ENCODE assay signal across 1 cellular context in the genomic region with DNA sequence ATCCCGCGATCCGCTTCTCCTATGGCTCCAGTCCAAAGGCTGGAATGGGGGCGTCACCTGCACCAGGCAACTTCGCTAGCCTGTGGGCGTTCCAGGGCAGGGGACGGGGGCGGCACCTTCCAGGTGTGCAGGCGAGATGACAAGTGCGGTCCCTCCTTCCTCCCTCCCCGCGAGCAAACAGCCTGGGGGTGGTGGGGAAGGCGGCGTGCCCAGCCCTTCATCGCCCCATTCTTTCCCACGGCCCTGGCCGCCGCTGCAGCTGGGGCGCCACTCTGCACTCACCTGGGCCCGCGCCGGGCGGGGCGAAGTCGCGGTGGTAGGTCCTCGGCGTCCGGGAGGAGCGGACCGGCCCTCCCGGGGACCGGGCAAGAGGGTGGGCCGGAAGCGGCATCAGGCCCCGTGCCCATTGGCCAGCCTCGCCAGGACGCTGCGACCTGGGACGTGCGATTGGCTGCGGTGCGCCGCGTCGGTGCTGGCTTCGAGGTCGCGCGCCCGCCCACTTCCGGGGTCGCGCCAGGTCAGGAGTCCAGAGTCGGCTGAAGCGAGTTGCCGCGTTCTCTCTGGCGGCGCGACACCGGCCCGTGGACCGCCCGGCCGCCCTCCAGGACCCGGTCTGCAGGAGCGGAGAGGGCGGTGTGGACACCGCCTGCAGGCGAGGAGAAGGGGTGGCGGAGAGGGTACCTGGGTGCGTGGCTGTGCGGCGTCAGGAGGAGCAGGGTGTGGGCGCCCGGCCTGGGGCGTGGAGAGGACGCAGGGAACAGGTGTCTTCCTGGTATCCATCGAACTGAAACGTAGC.
TF ChIP-seq lines count a peak whose summit lies in the region.

TSS of gene TECPR1 (minus strand) at position 389 of the 796 bp plus-strand sequence. CDS start 6,086 bp downstream, outside the sequence.

TF ChIP-seq in HepG2, 621 proteins besides CTCF, POLR2A, EP300 and RAD21 (continued from another document and continues in another):
- TF ChIP-seq, protein P1, sequence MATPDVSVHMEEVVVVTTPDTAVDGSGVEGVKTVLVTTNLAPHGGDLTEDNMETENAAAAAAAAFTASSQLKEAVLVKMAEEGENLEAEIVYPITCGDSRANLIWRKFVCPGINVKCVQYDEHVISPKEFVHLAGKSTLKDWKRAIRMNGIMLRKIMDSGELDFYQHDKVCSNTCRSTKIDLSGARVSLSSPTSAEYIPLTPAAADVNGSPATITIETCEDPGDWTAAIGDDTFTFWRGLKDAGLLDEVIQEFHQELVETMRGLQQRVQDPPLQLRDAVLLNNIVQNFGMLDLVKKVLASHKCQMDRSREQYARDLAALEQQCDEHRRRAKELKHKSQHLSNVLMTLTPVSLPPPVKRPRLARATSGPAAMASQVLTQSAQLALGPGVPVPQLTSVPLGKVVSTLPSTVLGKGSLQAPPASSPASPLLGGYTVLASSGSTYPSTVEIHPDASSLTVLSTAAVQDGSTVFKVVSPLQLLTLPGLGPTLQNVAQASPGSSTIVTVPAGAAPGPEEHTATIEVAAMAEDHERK (CRISPR knock-in tag; IDR thresholded peaks at IDR 0.05; ENCODE audit: low read depth) = peak; percentile 36; the same call in 1 of the 2 replicates
- TF ChIP-seq ZNF883 (CRISPR knock-in tag; IDR thresholded peaks at IDR 0.05; ENCODE audit: not compliant biosample characterization) (peak; percentile 71), KDM4B (CRISPR knock-in tag; IDR thresholded peaks at IDR 0.05) (no peak), MAFK (conservative IDR thresholded peaks at IDR 0.05 in 1 of 2, IDR thresholded peaks at IDR 0.05 in 1 of 2; ENCODE audit: low read length in 2 of 2) (no peak), ZNF17 (CRISPR knock-in tag; IDR thresholded peaks at IDR 0.05) (no peak), ZFY (CRISPR knock-in tag; IDR thresholded peaks at IDR 0.05) (peak; percentile 75), KDM6A (CRISPR knock-in tag; IDR thresholded peaks at IDR 0.05; ENCODE audit: low read depth) (no peak), RFX1 (IDR thresholded peaks at IDR 0.05) (no peak), PCBP1 (IDR thresholded peaks at IDR 0.05; ENCODE audit: borderline replicate concordance, low read depth, low read length) (no peak), ZUFSP (CRISPR knock-in tag; IDR thresholded peaks at IDR 0.05; ENCODE audit: borderline replicate concordance) (no peak), SMAD3 (CRISPR knock-in tag; IDR thresholded peaks at IDR 0.05) (no peak), SETDB1 (CRISPR knock-in tag; IDR thresholded peaks at IDR 0.05; ENCODE audit: borderline replicate concordance) (no peak), KAT2B (IDR thresholded peaks at IDR 0.05; ENCODE audit: borderline replicate concordance, low read depth, low read length) (no peak), NONO (IDR thresholded peaks at IDR 0.05) (no peak), NONO (CRISPR knock-in tag; conservative IDR thresholded peaks at IDR 0.05) (peak; percentile 54; the same call in 1 of the 2 replicates), CREB3 (CRISPR knock-in tag; IDR thresholded peaks at IDR 0.05) (no peak), MIER3 (CRISPR knock-in tag; IDR thresholded peaks at IDR 0.05; ENCODE audit: borderline replicate concordance) (no peak), DMTF1 (CRISPR knock-in tag; IDR thresholded peaks at IDR 0.05) (no peak), TGIF2 (CRISPR knock-in tag; IDR thresholded peaks at IDR 0.05) (peak; percentile 72; the same call in 1 of the 2 replicates), ZNF3 (CRISPR knock-in tag; IDR thresholded peaks at IDR 0.05) (no peak), ZBTB1 (CRISPR knock-in tag; IDR thresholded peaks at IDR 0.05; ENCODE audit: borderline replicate concordance) (no peak), HIC2 (CRISPR knock-in tag; IDR thresholded peaks at IDR 0.05; ENCODE audit: low read depth) (no peak), ZNF124 (CRISPR knock-in tag; IDR thresholded peaks at IDR 0.05) (no peak), AHR (CRISPR knock-in tag; IDR thresholded peaks at IDR 0.05) (no peak), ZBTB26 (CRISPR knock-in tag; IDR thresholded peaks at IDR 0.05; ENCODE audit: borderline replicate concordance) (no peak), MXD4 (CRISPR knock-in tag; IDR thresholded peaks at IDR 0.05) (no peak; the same call in none of the 2 replicates), SMC3 (IDR thresholded peaks at IDR 0.05; ENCODE audit: low read length) (no peak), ZNF770 (CRISPR knock-in tag; IDR thresholded peaks at IDR 0.05) (peak; percentile 59), ZBTB2 (CRISPR knock-in tag; IDR thresholded peaks at IDR 0.05; ENCODE audit: low read depth) (peak; percentile 84), ZBTB46 (CRISPR knock-in tag; IDR thresholded peaks at IDR 0.05; ENCODE audit: borderline replicate concordance) (no peak), ZNF230 (CRISPR knock-in tag; IDR thresholded peaks at IDR 0.05) (peak; percentile 40; the same call in 1 of the 2 replicates), CREM (IDR thresholded peaks at IDR 0.05) (no peak; the same call in 1 of the 2 replicates), CREM (CRISPR knock-in tag; IDR thresholded peaks at IDR 0.05) (no peak), ZBTB34 (CRISPR knock-in tag; IDR thresholded peaks at IDR 0.05) (no peak), ZBTB7B (CRISPR knock-in tag; IDR thresholded peaks at IDR 0.05) (peak; percentile 75), GABPA (IDR thresholded peaks at IDR 0.05; ENCODE audit: low read depth, low read length) (peak; percentile 89), GABPA (CRISPR knock-in tag; IDR thresholded peaks at IDR 0.05; ENCODE audit: low read depth) (peak; percentile 82), NFE2L1 (CRISPR knock-in tag; IDR thresholded peaks at IDR 0.05; ENCODE audit: borderline replicate concordance) (no peak)
- TF ChIP-seq, protein P2, sequence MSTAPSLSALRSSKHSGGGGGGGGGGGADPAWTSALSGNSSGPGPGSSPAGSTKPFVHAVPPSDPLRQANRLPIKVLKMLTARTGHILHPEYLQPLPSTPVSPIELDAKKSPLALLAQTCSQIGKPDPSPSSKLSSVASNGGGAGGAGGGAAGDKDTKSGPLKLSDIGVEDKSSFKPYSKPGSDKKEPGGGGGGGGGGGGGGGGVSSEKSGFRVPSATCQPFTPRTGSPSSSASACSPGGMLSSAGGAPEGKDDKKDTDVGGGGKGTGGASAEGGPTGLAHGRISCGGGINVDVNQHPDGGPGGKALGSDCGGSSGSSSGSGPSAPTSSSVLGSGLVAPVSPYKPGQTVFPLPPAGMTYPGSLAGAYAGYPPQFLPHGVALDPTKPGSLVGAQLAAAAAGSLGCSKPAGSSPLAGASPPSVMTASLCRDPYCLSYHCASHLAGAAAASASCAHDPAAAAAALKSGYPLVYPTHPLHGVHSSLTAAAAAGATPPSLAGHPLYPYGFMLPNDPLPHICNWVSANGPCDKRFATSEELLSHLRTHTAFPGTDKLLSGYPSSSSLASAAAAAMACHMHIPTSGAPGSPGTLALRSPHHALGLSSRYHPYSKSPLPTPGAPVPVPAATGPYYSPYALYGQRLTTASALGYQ (CRISPR knock-in tag; IDR thresholded peaks at IDR 0.05) = no peak; the same call in 1 of the 2 replicates
